In genomic region chr2:202378001-202378400, GRCh38 we compare ENCODE assay signal across 1 cellular context.
TF ChIP-seq lines count a peak whose summit lies in the region.

No MANE protein-coding gene starts in this region.

TF ChIP-seq in WTC11, 78 proteins besides CTCF, POLR2A, EP300 and RAD21 (continued from another document):
- no peak for TF ChIP-seq ZMAT4 (CRISPR knock-in tag; IDR thresholded peaks at IDR 0.05)
